Comparison of ENCODE assay signal across 7 cellular contexts in the genomic region with DNA sequence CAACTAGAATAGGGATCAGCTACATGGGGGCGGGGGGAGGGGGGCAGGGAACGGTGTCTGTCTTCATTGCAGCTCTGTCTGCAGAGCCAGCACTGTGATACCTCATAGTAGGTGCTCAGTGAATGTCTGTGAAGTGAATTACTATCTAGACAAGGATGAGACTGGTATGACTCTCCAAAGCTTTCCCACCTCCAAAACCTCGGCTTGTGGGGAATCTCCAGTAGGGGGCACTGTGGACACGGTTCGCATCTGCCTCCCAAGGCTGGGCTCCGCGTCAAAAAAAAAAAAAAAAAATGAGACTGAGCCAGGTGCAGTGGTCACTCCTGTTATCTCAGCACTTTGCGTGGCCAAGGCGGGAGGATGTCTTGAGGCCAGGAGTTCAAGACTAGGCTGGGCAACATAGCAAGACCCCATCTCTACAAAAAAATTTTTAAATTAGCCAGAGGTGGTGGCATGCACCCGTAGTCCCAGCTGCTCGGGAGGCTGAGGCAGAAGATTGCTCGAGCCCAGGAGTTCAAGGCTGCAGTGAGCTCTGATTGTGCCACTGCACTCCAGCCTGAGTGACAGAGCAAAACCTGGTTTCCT. TPM values are rescaled to one million over a fixed set of nuclear protein-coding genes. Genes with fewer than 3 reads are reported as not detected.
A peak's percentile ranks its signal among the peaks of the same experiment; 100 is the strongest.
DNase-seq lines count a peak whose midpoint lies in the region; ATAC-seq and TF ChIP-seq lines count a peak whose summit lies in the region.

No MANE protein-coding gene starts in this region.

- no peaks in the 10 kb centered on the region for H3K9me3 ChIP-seq in MM.1S (replicated peaks; ENCODE audit: insufficient read depth, low read length)

- peaks cover 8% of the 10 kb centered on the region for H3K36me3 Mint-ChIP-seq in activated naive CD8-positive, alpha-beta T cell treated with anti-CD3 and anti-CD28 coated beads, Interleukin-2, amount 10 ng/mL, durations not matched to agents 7 days and 5 days

- DNase-seq in GM06990 (ENCODE audit: extremely low read depth, insufficient read length) (no peak), MM.1S (no peak), iPS-NIHi11 (ENCODE audit: low spot score) (peak; percentile 73), activated gamma-delta T cell treated with Interleukin-2 at 50 U/mL for 16 hours (no peak)
- DNase-seq in activated naive CD8-positive, alpha-beta T cell treated with anti-CD3 and anti-CD28 coated beads, Interleukin-2, amount 10 ng/mL, durations not matched to agents 7 days and 5 days: no peak
- DNase-seq in stimulated activated CD8-positive, alpha-beta memory T cell treated with anti-CD3 and anti-CD28 coated beads, Interleukin-4, amount 100 ng/mL, for 48 hours: peak; percentile 65

- POLR2A ChIA-PET in activated naive CD8-positive, alpha-beta T cell treated with anti-CD3 and anti-CD28 coated beads, Interleukin-2, amount 10 ng/mL, durations not matched to agents 7 days and 5 days (lab: Charles Lee): interaction anchor here (0.6 kb wide), 1 partner anchor 57 kb away, joined by 3 read pairs; no protein-coding TSS in a partner anchor

- H3K79me2 ChIP-seq in MM.1S (ENCODE audit: low read length): no peaks in the 10 kb centered on the region

- H3K4me2 ChIP-seq in MM.1S (ENCODE audit: low read depth, low read length): no peak overlapping the region

- H3K4me3 ChIP-seq in GM06990 (replicated peaks; ENCODE audit: low read depth, low read length): no peak overlapping the region
- H3K4me3 ChIP-seq in MM.1S (ENCODE audit: low read length): no peak overlapping the region

- H3K4me1 ChIP-seq in MM.1S (ENCODE audit: low read length): no peaks in the 10 kb centered on the region

- peaks cover 7% of the 10 kb centered on the region for H3K27me3 Mint-ChIP-seq in activated naive CD8-positive, alpha-beta T cell treated with anti-CD3 and anti-CD28 coated beads, Interleukin-2, amount 10 ng/mL, durations not matched to agents 7 days and 5 days

- H3K4me3 Mint-ChIP-seq in activated naive CD8-positive, alpha-beta T cell treated with anti-CD3 and anti-CD28 coated beads, Interleukin-2, amount 10 ng/mL, durations not matched to agents 7 days and 5 days: no peak overlapping the region

- H3K27me3 ChIP-seq in GM06990 (replicated peaks; ENCODE audit: control insufficient read depth, insufficient read depth, low read length) (no peaks in the 10 kb centered on the region), MM.1S (replicated peaks; ENCODE audit: insufficient read depth, low read length) (no peaks in the 10 kb centered on the region)

- peak; percentile 18 for ATAC-seq in activated naive CD8-positive, alpha-beta T cell treated with anti-CD3 and anti-CD28 coated beads, Interleukin-2, amount 10 ng/mL, durations not matched to agents 7 days and 5 days (ENCODE audit: low read depth)
- no peak for ATAC-seq in HG02970 (IDR thresholded peaks at IDR 0.05; ENCODE audit: low FRiP score, unreplicated experiment)

- no peak overlapping the region for H3K9ac ChIP-seq in MM.1S (ENCODE audit: low read length)

- no peak overlapping the region for H3K27ac Mint-ChIP-seq in activated naive CD8-positive, alpha-beta T cell treated with anti-CD3 and anti-CD28 coated beads, Interleukin-2, amount 10 ng/mL, durations not matched to agents 7 days and 5 days

- H2AFZ ChIP-seq in MM.1S (ENCODE audit: low read length): no peak overlapping the region

- H3K27ac ChIP-seq in MM.1S (ENCODE audit: low read length): no peak overlapping the region

- H3K9me2 ChIP-seq in MM.1S (replicated peaks; ENCODE audit: insufficient read depth, low read length): no peaks in the 10 kb centered on the region

- H3K36me3 ChIP-seq in GM06990 (ENCODE audit: control insufficient read depth, insufficient read depth, low read length) (no peaks in the 10 kb centered on the region; the same call in none of the 2 replicates), MM.1S (replicated peaks; ENCODE audit: insufficient read depth, low read length) (no peaks in the 10 kb centered on the region)

- H4K20me1 ChIP-seq in MM.1S (ENCODE audit: insufficient read depth, low read length): no peaks in the 10 kb centered on the region

- TF ChIP-seq CTCF in GM06990 (IDR thresholded peaks at IDR 0.05; ENCODE audit: insufficient read depth, low read length, poor library complexity, severe bottlenecking) (peak; percentile 50), MM.1S (IDR thresholded peaks at IDR 0.05; ENCODE audit: low read length) (peak; percentile 36)

- H3K9me3 Mint-ChIP-seq in activated naive CD8-positive, alpha-beta T cell treated with anti-CD3 and anti-CD28 coated beads, Interleukin-2, amount 10 ng/mL, durations not matched to agents 7 days and 5 days: no peaks in the 10 kb centered on the region

- H3F3A ChIP-seq in MM.1S (ENCODE audit: insufficient read depth, low read length): no peaks in the 10 kb centered on the region

- H3K4me1 Mint-ChIP-seq in activated naive CD8-positive, alpha-beta T cell treated with anti-CD3 and anti-CD28 coated beads, Interleukin-2, amount 10 ng/mL, durations not matched to agents 7 days and 5 days: peaks cover 12% of the 10 kb centered on the region

RNA-seq across cellular contexts. Expression of a gene that starts 9.6 kb away (rescaled TPM):
- total RNA-seq in activated naive CD8-positive, alpha-beta T cell treated with anti-CD3 and anti-CD28 coated beads, Interleukin-2, amount 10 ng/mL, durations not matched to agents 7 days and 5 days: 10 to 100 TPM; 77.4 to 77.8 TPM

RNA-seq across cellular contexts. Expression of a gene that starts 32.0 kb away (rescaled TPM):
- under 1 TPM; 0.44 to 0.51 TPM for total RNA-seq in activated naive CD8-positive, alpha-beta T cell treated with anti-CD3 and anti-CD28 coated beads, Interleukin-2, amount 10 ng/mL, durations not matched to agents 7 days and 5 days

RNA-seq across cellular contexts. Expression of a gene that starts 59.4 kb away (rescaled TPM):
- total RNA-seq in activated naive CD8-positive, alpha-beta T cell treated with anti-CD3 and anti-CD28 coated beads, Interleukin-2, amount 10 ng/mL, durations not matched to agents 7 days and 5 days: 10 to 100 TPM; 34.1 to 44.0 TPM

Comparison
In these comparisons a context has a peak if more than half of its experiments do, and no peak if none do; other contexts are left out.
1. DNase-seq: peak in iPS-NIHi11 (single experiment) and stimulated activated CD8-positive, alpha-beta memory T cell treated with anti-CD3 and anti-CD28 coated beads, Interleukin-4, amount 100 ng/mL, for 48 hours (single experiment); none in GM06990 (single experiment), MM.1S (single experiment), activated naive CD8-positive, alpha-beta T cell treated with anti-CD3 and anti-CD28 coated beads, Interleukin-2, amount 10 ng/mL, durations not matched to agents 7 days and 5 days (single experiment) and activated gamma-delta T cell treated with Interleukin-2 at 50 U/mL for 16 hours (single experiment).